In the genomic region with DNA sequence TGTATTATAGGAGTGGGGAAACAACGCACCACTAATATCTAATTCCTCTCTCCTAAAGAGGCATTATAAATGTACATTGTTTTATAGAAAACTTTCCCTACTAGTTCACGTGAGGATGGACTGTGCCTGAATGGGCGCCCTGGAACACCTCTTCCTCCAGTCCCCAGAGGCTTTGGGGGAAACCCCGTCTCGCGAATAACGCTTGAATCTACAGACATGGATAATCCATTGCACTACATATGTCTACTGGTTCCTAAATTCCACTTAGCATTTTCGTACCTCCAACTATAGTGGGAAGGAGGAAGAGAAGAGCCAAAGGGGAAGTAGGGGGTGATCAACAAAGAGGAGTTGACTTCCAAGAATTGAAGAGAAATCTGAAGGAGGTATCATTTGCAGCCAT, we compare ENCODE assay signal across 2 cellular contexts.
TF ChIP-seq lines count a peak whose summit lies in the region.

No MANE protein-coding gene starts in this region.

TF ChIP-seq in H1, 55 proteins besides CTCF, POLR2A, EP300 and RAD21:
- TF ChIP-seq SP2 (IDR thresholded peaks at IDR 0.05; ENCODE audit: low read length) (no peak), CBX8 (IDR thresholded peaks at IDR 0.05; ENCODE audit: borderline replicate concordance, low read depth, low read length) (peak; percentile 66; the same call in 1 of the 2 replicates), ASH2L (IDR thresholded peaks at IDR 0.05; ENCODE audit: low read length) (no peak), BRCA1 (IDR thresholded peaks at IDR 0.05; ENCODE audit: low read depth, low read length) (no peak), RNF2 (IDR thresholded peaks at IDR 0.05; ENCODE audit: borderline replicate concordance, low read depth, low read length, missing control alignments, poor library complexity, severe bottlenecking) (peak; percentile 93), CHD1 (IDR thresholded peaks at IDR 0.05; ENCODE audit: low read depth, low read length) (no peak), ZNF274 (IDR thresholded peaks at IDR 0.05; ENCODE audit: borderline replicate concordance, extremely low read depth, low read length) (no peak), EGR1 (IDR thresholded peaks at IDR 0.05; ENCODE audit: borderline replicate concordance, low read depth, low read length) (no peak), TAF7 (optimal IDR thresholded peaks at IDR 0.05; ENCODE audit: borderline replicate concordance, low read depth, low read length) (no peak), JUND (IDR thresholded peaks at IDR 0.05; ENCODE audit: low read length) (no peak), TCF12 (IDR thresholded peaks at IDR 0.05; ENCODE audit: low read depth, low read length) (no peak), FOSL1 (IDR thresholded peaks at IDR 0.05; ENCODE audit: insufficient read depth, low read depth, low read length) (no peak), BCL11A (IDR thresholded peaks at IDR 0.05; ENCODE audit: low read depth in 2 of 2, low read length in 2 of 2) (no peak)
- TF ChIP-seq, protein P1, sequence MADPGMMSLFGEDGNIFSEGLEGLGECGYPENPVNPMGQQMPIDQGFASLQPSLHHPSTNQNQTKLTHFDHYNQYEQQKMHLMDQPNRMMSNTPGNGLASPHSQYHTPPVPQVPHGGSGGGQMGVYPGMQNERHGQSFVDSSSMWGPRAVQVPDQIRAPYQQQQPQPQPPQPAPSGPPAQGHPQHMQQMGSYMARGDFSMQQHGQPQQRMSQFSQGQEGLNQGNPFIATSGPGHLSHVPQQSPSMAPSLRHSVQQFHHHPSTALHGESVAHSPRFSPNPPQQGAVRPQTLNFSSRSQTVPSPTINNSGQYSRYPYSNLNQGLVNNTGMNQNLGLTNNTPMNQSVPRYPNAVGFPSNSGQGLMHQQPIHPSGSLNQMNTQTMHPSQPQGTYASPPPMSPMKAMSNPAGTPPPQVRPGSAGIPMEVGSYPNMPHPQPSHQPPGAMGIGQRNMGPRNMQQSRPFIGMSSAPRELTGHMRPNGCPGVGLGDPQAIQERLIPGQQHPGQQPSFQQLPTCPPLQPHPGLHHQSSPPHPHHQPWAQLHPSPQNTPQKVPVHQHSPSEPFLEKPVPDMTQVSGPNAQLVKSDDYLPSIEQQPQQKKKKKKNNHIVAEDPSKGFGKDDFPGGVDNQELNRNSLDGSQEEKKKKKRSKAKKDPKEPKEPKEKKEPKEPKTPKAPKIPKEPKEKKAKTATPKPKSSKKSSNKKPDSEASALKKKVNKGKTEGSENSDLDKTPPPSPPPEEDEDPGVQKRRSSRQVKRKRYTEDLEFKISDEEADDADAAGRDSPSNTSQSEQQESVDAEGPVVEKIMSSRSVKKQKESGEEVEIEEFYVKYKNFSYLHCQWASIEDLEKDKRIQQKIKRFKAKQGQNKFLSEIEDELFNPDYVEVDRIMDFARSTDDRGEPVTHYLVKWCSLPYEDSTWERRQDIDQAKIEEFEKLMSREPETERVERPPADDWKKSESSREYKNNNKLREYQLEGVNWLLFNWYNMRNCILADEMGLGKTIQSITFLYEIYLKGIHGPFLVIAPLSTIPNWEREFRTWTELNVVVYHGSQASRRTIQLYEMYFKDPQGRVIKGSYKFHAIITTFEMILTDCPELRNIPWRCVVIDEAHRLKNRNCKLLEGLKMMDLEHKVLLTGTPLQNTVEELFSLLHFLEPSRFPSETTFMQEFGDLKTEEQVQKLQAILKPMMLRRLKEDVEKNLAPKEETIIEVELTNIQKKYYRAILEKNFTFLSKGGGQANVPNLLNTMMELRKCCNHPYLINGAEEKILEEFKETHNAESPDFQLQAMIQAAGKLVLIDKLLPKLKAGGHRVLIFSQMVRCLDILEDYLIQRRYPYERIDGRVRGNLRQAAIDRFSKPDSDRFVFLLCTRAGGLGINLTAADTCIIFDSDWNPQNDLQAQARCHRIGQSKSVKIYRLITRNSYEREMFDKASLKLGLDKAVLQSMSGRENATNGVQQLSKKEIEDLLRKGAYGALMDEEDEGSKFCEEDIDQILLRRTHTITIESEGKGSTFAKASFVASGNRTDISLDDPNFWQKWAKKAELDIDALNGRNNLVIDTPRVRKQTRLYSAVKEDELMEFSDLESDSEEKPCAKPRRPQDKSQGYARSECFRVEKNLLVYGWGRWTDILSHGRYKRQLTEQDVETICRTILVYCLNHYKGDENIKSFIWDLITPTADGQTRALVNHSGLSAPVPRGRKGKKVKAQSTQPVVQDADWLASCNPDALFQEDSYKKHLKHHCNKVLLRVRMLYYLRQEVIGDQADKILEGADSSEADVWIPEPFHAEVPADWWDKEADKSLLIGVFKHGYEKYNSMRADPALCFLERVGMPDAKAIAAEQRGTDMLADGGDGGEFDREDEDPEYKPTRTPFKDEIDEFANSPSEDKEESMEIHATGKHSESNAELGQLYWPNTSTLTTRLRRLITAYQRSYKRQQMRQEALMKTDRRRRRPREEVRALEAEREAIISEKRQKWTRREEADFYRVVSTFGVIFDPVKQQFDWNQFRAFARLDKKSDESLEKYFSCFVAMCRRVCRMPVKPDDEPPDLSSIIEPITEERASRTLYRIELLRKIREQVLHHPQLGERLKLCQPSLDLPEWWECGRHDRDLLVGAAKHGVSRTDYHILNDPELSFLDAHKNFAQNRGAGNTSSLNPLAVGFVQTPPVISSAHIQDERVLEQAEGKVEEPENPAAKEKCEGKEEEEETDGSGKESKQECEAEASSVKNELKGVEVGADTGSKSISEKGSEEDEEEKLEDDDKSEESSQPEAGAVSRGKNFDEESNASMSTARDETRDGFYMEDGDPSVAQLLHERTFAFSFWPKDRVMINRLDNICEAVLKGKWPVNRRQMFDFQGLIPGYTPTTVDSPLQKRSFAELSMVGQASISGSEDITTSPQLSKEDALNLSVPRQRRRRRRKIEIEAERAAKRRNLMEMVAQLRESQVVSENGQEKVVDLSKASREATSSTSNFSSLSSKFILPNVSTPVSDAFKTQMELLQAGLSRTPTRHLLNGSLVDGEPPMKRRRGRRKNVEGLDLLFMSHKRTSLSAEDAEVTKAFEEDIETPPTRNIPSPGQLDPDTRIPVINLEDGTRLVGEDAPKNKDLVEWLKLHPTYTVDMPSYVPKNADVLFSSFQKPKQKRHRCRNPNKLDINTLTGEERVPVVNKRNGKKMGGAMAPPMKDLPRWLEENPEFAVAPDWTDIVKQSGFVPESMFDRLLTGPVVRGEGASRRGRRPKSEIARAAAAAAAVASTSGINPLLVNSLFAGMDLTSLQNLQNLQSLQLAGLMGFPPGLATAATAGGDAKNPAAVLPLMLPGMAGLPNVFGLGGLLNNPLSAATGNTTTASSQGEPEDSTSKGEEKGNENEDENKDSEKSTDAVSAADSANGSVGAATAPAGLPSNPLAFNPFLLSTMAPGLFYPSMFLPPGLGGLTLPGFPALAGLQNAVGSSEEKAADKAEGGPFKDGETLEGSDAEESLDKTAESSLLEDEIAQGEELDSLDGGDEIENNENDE (IDR thresholded peaks at IDR 0.05; ENCODE audit: insufficient replicate concordance, low read length), result no peak
TF ChIP-seq in H1: peak in this region for 2.

TF ChIP-seq in neural cell, 6 proteins besides CTCF, POLR2A, EP300 and RAD21:
- TF ChIP-seq EZH2 (IDR thresholded peaks at IDR 0.05; ENCODE audit: borderline replicate concordance, insufficient read depth, low read length, poor library complexity, severe bottlenecking), result no peak
- TF ChIP-seq, protein P2, sequence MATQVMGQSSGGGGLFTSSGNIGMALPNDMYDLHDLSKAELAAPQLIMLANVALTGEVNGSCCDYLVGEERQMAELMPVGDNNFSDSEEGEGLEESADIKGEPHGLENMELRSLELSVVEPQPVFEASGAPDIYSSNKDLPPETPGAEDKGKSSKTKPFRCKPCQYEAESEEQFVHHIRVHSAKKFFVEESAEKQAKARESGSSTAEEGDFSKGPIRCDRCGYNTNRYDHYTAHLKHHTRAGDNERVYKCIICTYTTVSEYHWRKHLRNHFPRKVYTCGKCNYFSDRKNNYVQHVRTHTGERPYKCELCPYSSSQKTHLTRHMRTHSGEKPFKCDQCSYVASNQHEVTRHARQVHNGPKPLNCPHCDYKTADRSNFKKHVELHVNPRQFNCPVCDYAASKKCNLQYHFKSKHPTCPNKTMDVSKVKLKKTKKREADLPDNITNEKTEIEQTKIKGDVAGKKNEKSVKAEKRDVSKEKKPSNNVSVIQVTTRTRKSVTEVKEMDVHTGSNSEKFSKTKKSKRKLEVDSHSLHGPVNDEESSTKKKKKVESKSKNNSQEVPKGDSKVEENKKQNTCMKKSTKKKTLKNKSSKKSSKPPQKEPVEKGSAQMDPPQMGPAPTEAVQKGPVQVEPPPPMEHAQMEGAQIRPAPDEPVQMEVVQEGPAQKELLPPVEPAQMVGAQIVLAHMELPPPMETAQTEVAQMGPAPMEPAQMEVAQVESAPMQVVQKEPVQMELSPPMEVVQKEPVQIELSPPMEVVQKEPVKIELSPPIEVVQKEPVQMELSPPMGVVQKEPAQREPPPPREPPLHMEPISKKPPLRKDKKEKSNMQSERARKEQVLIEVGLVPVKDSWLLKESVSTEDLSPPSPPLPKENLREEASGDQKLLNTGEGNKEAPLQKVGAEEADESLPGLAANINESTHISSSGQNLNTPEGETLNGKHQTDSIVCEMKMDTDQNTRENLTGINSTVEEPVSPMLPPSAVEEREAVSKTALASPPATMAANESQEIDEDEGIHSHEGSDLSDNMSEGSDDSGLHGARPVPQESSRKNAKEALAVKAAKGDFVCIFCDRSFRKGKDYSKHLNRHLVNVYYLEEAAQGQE (IDR thresholded peaks at IDR 0.05; ENCODE audit: borderline replicate concordance), result no peak
- TF ChIP-seq POLR2AphosphoS5 (IDR thresholded peaks at IDR 0.05), result no peak
- no peak for TF ChIP-seq MXI1 (conservative IDR thresholded peaks at IDR 0.05; ENCODE audit: poor library complexity, severe bottlenecking)
- TF ChIP-seq SMC3 (conservative IDR thresholded peaks at IDR 0.05; ENCODE audit: poor library complexity), result no peak
- no peak for TF ChIP-seq TAF1 (IDR thresholded peaks at IDR 0.05; ENCODE audit: low read depth)
